In the genomic region with DNA sequence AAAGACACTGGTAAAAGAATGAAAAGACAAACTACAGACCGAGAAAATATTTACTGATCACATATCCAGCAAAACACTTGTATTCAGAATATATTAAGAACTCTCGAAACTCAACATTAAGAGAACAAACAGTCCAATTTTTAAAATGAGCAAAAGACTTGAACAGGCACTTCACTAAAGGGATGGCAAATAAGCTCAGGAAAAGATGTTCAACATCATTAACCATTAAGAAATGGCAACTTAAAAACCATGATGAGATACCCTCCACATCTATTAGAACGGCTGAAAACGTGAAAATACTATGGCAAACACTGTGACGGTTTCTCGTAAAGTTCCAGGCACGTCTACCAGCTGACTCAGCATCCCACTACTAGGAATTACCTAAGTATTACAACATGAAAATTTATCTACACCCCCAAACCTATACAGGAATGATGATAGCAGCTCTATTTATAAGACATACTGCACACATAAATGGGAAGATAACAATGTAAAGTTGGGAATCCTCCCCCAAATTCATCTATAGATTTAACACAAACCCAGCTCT, we compare ENCODE assay signal across 2 cellular contexts.
TF ChIP-seq lines count a peak whose summit lies in the region.

No MANE protein-coding gene starts in this region.

TF ChIP-seq in HepG2, 621 proteins besides CTCF, POLR2A, EP300 and RAD21:
- TF ChIP-seq MAFK (conservative IDR thresholded peaks at IDR 0.05 in 1 of 2, IDR thresholded peaks at IDR 0.05 in 1 of 2; ENCODE audit: low read length in 2 of 2) (peak; percentile 30 to 69; a peak in 3 of 4 replicates), ZNF441 (CRISPR knock-in tag; IDR thresholded peaks at IDR 0.05; ENCODE audit: borderline replicate concordance) (no peak), MAFF (IDR thresholded peaks at IDR 0.05; ENCODE audit: low read depth, low read length) (0 out of 2 replicates have a peak, but pooled peaks have one; percentile 26)

TF ChIP-seq in IMR-90, 13 proteins besides CTCF, POLR2A, EP300 and RAD21 (continued from another document):
- TF ChIP-seq FOS (IDR thresholded peaks at IDR 0.05; ENCODE audit: low read depth, low read length) (no peak), MAZ (IDR thresholded peaks at IDR 0.05; ENCODE audit: borderline replicate concordance, low read depth, low read length) (no peak), USF2 (IDR thresholded peaks at IDR 0.05; ENCODE audit: low read depth, low read length) (no peak), MAFK (IDR thresholded peaks at IDR 0.05; ENCODE audit: low read depth, low read length) (peak; percentile 38; the same call in 1 of the 2 replicates), NFE2L2 (IDR thresholded peaks at IDR 0.05; ENCODE audit: low read depth, low read length) (no peak)
